ENCODE assay signal across 15 cellular contexts in genomic region chr12:97276198-97276580, GRCh38.
DNase-seq lines count a peak whose midpoint lies in the region; ATAC-seq and TF ChIP-seq lines count a peak whose summit lies in the region.
"Had no signal": no experiment of that assay in that cellular context is flagged by ENCODE, and none has a peak within 500 bp of the region (broad histone marks: within the 10 kb centered on the region; RNA-seq: fewer than 3 reads in every experiment).

No MANE protein-coding gene starts in this region.

- H3K9me3 Mint-ChIP-seq in WTC11, result peaks cover 17% of the 10 kb centered on the region
- H3K9me3 Mint-ChIP-seq: activated naive CD8-positive, alpha-beta T cell treated with anti-CD3 and anti-CD28 coated beads for 36 hours; CD8-positive, alpha-beta memory T cell had no signal

- TF ChIP-seq CTCF in WTC11 (IDR thresholded peaks at IDR 0.05), result no peak

- CTCF ChIA-PET in WTC11 (lab: Charles Lee), result interaction anchor here (0.6 to 2.6 kb wide), 4 partner anchors 33 to 1056 kb away, joined by 3 to 8 read pairs (median 4); no protein-coding TSS in a partner anchor

- H3K27me3 Mint-ChIP-seq in WTC11 (ENCODE audit: low read depth), result peaks cover 15% of the 10 kb centered on the region

- peaks cover 13% of the 10 kb centered on the region for H3K36me3 Mint-ChIP-seq in WTC11
- H3K36me3 Mint-ChIP-seq: activated naive CD8-positive, alpha-beta T cell treated with anti-CD3 and anti-CD28 coated beads for 36 hours; CD8-positive, alpha-beta memory T cell had no signal

- peak overlapping the region; percentile 43; the same call in 1 of the 2 replicates for H3K4me3 Mint-ChIP-seq in WTC11
- H3K4me3 Mint-ChIP-seq: activated naive CD8-positive, alpha-beta T cell treated with anti-CD3 and anti-CD28 coated beads for 36 hours; CD8-positive, alpha-beta memory T cell; HFFc6 had no signal

- peak; percentile 89 for ATAC-seq in WTC11
- no peak for ATAC-seq in HG03108 (IDR thresholded peaks at IDR 0.05; ENCODE audit: unreplicated experiment)
- ATAC-seq: heart left ventricle, pancreas had no signal

- no peak overlapping the region for H3K27ac Mint-ChIP-seq in WTC11
- H3K27ac Mint-ChIP-seq: activated naive CD8-positive, alpha-beta T cell treated with anti-CD3 and anti-CD28 coated beads for 36 hours; HFFc6 had no signal

- POLR2A ChIA-PET in WTC11 (lab: Charles Lee), result interaction anchor here (0.6 kb wide), 1 partner anchor 88 kb away, joined by 5 read pairs; no protein-coding TSS in a partner anchor

- H3K4me1 Mint-ChIP-seq in WTC11, result peaks cover 21% of the 10 kb centered on the region
- H3K4me1 Mint-ChIP-seq: activated naive CD8-positive, alpha-beta T cell treated with anti-CD3 and anti-CD28 coated beads for 36 hours; CD8-positive, alpha-beta memory T cell had no signal

- peak; percentile 12 to 52 for DNase-seq in NCI-H526 (lab: John Stamatoyannopoulos, UW)
- no peak for DNase-seq in NCI-H526 treated with DMSO at 0.1 percent for 48 hours (lab: John Stamatoyannopoulos, UW)
- DNase-seq in WTC11 (ENCODE audit: low spot score), result peak; percentile 47
- DNase-seq in left kidney (ENCODE audit: low read depth, low spot score), result peak; percentile 35
- peak; percentile 20 for DNase-seq in superior temporal gyrus (ENCODE audit: extremely low spot score)
- DNase-seq in COLO668 (lab: John Stamatoyannopoulos, UW; ENCODE audit: unreplicated experiment), result no peak
- DNase-seq in effector CD8-positive, alpha-beta T cell (lab: John Stamatoyannopoulos, UW), result no peak
- DNase-seq: activated naive CD8-positive, alpha-beta T cell treated with anti-CD3 and anti-CD28 coated beads for 36 hours; CD8-positive, alpha-beta memory T cell; heart left ventricle; HFFc6; NCI-H1048; pancreas; transverse colon had no signal

TF ChIP-seq in WTC11, 78 proteins besides CTCF, POLR2A, EP300 and RAD21:
- TF ChIP-seq GABPB1 (CRISPR knock-in tag; IDR thresholded peaks at IDR 0.05) (no peak), NR3C1 (CRISPR knock-in tag; conservative IDR thresholded peaks at IDR 0.05; ENCODE audit: low read depth) (no peak), ATF1 (CRISPR knock-in tag; IDR thresholded peaks at IDR 0.05) (no peak), HMGXB4 (CRISPR knock-in tag; IDR thresholded peaks at IDR 0.05) (no peak), OVOL2 (CRISPR knock-in tag; IDR thresholded peaks at IDR 0.05; ENCODE audit: borderline replicate concordance) (no peak), ZBTB43 (CRISPR knock-in tag; IDR thresholded peaks at IDR 0.05) (no peak), NFYB (CRISPR knock-in tag; conservative IDR thresholded peaks at IDR 0.05; ENCODE audit: low read depth) (no peak), GRHL2 (CRISPR knock-in tag; IDR thresholded peaks at IDR 0.05; ENCODE audit: insufficient replicate concordance, severe bottlenecking) (no peak), AR (CRISPR knock-in tag; IDR thresholded peaks at IDR 0.05) (no peak), CREM (CRISPR knock-in tag; IDR thresholded peaks at IDR 0.05) (no peak), TP53 (CRISPR knock-in tag; IDR thresholded peaks at IDR 0.05) (no peak), USF1 (CRISPR knock-in tag; IDR thresholded peaks at IDR 0.05) (no peak), ZNF138 (CRISPR knock-in tag; conservative IDR thresholded peaks at IDR 0.05) (no peak), ZNF396 (CRISPR knock-in tag; IDR thresholded peaks at IDR 0.05; ENCODE audit: borderline replicate concordance) (no peak), ZNF232 (CRISPR knock-in tag; IDR thresholded peaks at IDR 0.05) (no peak), FOXP1 (CRISPR knock-in tag; IDR thresholded peaks at IDR 0.05; ENCODE audit: borderline replicate concordance) (no peak), NFATC4 (CRISPR knock-in tag; IDR thresholded peaks at IDR 0.05) (no peak), ZNF219 (CRISPR knock-in tag; IDR thresholded peaks at IDR 0.05; ENCODE audit: borderline replicate concordance) (no peak)

Comparison
In these comparisons a context has a peak if more than half of its experiments do, and no peak if none do; other contexts are left out.
1. DNase-seq: peak in NCI-H526 (2 of 2), WTC11 (single experiment), left kidney (single experiment) and superior temporal gyrus (single experiment); none in NCI-H526 treated with DMSO at 0.1 percent for 48 hours (single experiment), COLO668 (single experiment) and effector CD8-positive, alpha-beta T cell (single experiment).